In genomic region chr5:140216468-140217074, GRCh38 we compare ENCODE assay signal across 1 cellular context.
TF ChIP-seq lines count a peak whose summit lies in the region.

No MANE protein-coding gene starts in this region.

TF ChIP-seq in K562, 482 proteins besides CTCF, POLR2A, EP300 and RAD21 (continued from another document and continues in another):
- TF ChIP-seq, protein P1, sequence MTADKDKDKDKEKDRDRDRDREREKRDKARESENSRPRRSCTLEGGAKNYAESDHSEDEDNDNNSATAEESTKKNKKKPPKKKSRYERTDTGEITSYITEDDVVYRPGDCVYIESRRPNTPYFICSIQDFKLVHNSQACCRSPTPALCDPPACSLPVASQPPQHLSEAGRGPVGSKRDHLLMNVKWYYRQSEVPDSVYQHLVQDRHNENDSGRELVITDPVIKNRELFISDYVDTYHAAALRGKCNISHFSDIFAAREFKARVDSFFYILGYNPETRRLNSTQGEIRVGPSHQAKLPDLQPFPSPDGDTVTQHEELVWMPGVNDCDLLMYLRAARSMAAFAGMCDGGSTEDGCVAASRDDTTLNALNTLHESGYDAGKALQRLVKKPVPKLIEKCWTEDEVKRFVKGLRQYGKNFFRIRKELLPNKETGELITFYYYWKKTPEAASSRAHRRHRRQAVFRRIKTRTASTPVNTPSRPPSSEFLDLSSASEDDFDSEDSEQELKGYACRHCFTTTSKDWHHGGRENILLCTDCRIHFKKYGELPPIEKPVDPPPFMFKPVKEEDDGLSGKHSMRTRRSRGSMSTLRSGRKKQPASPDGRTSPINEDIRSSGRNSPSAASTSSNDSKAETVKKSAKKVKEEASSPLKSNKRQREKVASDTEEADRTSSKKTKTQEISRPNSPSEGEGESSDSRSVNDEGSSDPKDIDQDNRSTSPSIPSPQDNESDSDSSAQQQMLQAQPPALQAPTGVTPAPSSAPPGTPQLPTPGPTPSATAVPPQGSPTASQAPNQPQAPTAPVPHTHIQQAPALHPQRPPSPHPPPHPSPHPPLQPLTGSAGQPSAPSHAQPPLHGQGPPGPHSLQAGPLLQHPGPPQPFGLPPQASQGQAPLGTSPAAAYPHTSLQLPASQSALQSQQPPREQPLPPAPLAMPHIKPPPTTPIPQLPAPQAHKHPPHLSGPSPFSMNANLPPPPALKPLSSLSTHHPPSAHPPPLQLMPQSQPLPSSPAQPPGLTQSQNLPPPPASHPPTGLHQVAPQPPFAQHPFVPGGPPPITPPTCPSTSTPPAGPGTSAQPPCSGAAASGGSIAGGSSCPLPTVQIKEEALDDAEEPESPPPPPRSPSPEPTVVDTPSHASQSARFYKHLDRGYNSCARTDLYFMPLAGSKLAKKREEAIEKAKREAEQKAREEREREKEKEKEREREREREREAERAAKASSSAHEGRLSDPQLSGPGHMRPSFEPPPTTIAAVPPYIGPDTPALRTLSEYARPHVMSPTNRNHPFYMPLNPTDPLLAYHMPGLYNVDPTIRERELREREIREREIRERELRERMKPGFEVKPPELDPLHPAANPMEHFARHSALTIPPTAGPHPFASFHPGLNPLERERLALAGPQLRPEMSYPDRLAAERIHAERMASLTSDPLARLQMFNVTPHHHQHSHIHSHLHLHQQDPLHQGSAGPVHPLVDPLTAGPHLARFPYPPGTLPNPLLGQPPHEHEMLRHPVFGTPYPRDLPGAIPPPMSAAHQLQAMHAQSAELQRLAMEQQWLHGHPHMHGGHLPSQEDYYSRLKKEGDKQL (CRISPR knock-in tag; IDR thresholded peaks at IDR 0.05; ENCODE audit: borderline replicate concordance) = no peak
- TF ChIP-seq POLR2B (IDR thresholded peaks at IDR 0.05; ENCODE audit: low read depth, partially characterized antibody) (no peak), XRCC4 (IDR thresholded peaks at IDR 0.05; ENCODE audit: extremely low read depth, insufficient read depth, insufficient read length) (no peak), ZNF134 (CRISPR knock-in tag; conservative IDR thresholded peaks at IDR 0.05) (no peak), HMGXB4 (CRISPR knock-in tag; IDR thresholded peaks at IDR 0.05) (no peak), ZEB2 (IDR thresholded peaks at IDR 0.05) (0 out of 2 replicates have a peak, but pooled peaks have one; percentile 37), FOXP1 (CRISPR knock-in tag; IDR thresholded peaks at IDR 0.05) (no peak), HMG20B (CRISPR knock-in tag; IDR thresholded peaks at IDR 0.05) (no peak), MED1 (CRISPR knock-in tag; IDR thresholded peaks at IDR 0.05; ENCODE audit: borderline replicate concordance) (no peak), FIP1L1 (IDR thresholded peaks at IDR 0.05; ENCODE audit: low read depth, low read length, poor library complexity, severe bottlenecking) (no peak), RCOR1 (IDR thresholded peaks at IDR 0.05; ENCODE audit: borderline replicate concordance in 1 of 2, low read depth in 2 of 2, low read length in 2 of 2) (peak in 1 of 2 experiments; percentile 78; a peak in 1 of 4 replicates), ZNF280B (CRISPR knock-in tag; IDR thresholded peaks at IDR 0.05) (no peak), ARID3A (IDR thresholded peaks at IDR 0.05; ENCODE audit: borderline replicate concordance, low read depth, low read length) (no peak), PCBP2 (IDR thresholded peaks at IDR 0.05; ENCODE audit: low read depth, low read length, poor library complexity, severe bottlenecking) (no peak), TRIM28 (IDR thresholded peaks at IDR 0.05) (no peak), KLF16 (IDR thresholded peaks at IDR 0.05) (peak; percentile 7; the same call in 1 of the 2 replicates), RNF219 (CRISPR knock-in tag; IDR thresholded peaks at IDR 0.05) (no peak), HDAC1 (IDR thresholded peaks at IDR 0.05) (peak; percentile 7 to 61; a peak in 2 of 4 replicates), ZNF133 (CRISPR knock-in tag; IDR thresholded peaks at IDR 0.05) (no peak), NR1H2 (CRISPR knock-in tag; IDR thresholded peaks at IDR 0.05) (no peak), ETV1 (tag; conservative IDR thresholded peaks at IDR 0.05; ENCODE audit: low read depth) (peak; percentile 25; the same call in 1 of the 2 replicates), PYGO2 (tag; IDR thresholded peaks at IDR 0.05) (no peak), DPF2 (IDR thresholded peaks at IDR 0.05) (peak; percentile 84), HDAC2 (IDR thresholded peaks at IDR 0.05) (peak; percentile 52; the same call in 1 of the 2 replicates), GABPA (tag; conservative IDR thresholded peaks at IDR 0.05; ENCODE audit: low read depth) (0 out of 2 replicates have a peak, but pooled peaks have one; percentile 25), CTBP1 (IDR thresholded peaks at IDR 0.05; ENCODE audit: borderline replicate concordance) (peak; percentile 68; the same call in 1 of the 2 replicates), AFF4 (CRISPR knock-in tag; IDR thresholded peaks at IDR 0.05) (no peak), U2AF2 (optimal IDR thresholded peaks at IDR 0.05; ENCODE audit: low read depth, low read length) (no peak), ZNF121 (CRISPR knock-in tag; conservative IDR thresholded peaks at IDR 0.05) (no peak), ARID4B (CRISPR knock-in tag; IDR thresholded peaks at IDR 0.05) (no peak), DIDO1 (tag; IDR thresholded peaks at IDR 0.05; ENCODE audit: low read depth) (no peak)
- TF ChIP-seq, protein P2, sequence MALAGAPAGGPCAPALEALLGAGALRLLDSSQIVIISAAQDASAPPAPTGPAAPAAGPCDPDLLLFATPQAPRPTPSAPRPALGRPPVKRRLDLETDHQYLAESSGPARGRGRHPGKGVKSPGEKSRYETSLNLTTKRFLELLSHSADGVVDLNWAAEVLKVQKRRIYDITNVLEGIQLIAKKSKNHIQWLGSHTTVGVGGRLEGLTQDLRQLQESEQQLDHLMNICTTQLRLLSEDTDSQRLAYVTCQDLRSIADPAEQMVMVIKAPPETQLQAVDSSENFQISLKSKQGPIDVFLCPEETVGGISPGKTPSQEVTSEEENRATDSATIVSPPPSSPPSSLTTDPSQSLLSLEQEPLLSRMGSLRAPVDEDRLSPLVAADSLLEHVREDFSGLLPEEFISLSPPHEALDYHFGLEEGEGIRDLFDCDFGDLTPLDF (CRISPR knock-in tag; IDR thresholded peaks at IDR 0.05) = no peak
